In genomic region chr2:231104115-231104713, GRCh38 we compare ENCODE assay signal across 8 cellular contexts. TPM values are rescaled to one million over a fixed set of nuclear protein-coding genes. Genes with fewer than 3 reads are reported as not detected.
DNase-seq lines count a peak whose midpoint lies in the region; ATAC-seq and TF ChIP-seq lines count a peak whose summit lies in the region.

No MANE protein-coding gene starts in this region.

- peaks cover 25% of the 10 kb centered on the region for H3K36me3 Mint-ChIP-seq in activated CD4-positive, alpha-beta T cell treated with anti-CD3 and anti-CD28 coated beads, Interleukin-2, amount 10 ng/mL, durations not matched to agents 7 days and 5 days (ENCODE audit: low read depth)
- peaks cover 31% of the 10 kb centered on the region for H3K36me3 Mint-ChIP-seq in mesothelial cell of epicardium

- H3K27me3 Mint-ChIP-seq in activated CD4-positive, alpha-beta T cell treated with anti-CD3 and anti-CD28 coated beads, Interleukin-2, amount 10 ng/mL, durations not matched to agents 7 days and 5 days: no peaks in the 10 kb centered on the region
- no peaks in the 10 kb centered on the region for H3K27me3 Mint-ChIP-seq in mesothelial cell of epicardium (ENCODE audit: low read depth)

- CTCF ChIA-PET in activated CD4-positive, alpha-beta T cell treated with anti-CD3 and anti-CD28 coated beads, Interleukin-2, amount 10 ng/mL, durations not matched to agents 7 days and 5 days (lab: Charles Lee): interaction anchor here (0.5 to 2.1 kb wide), 10 partner anchors 15 to 348 kb away, joined by 3 to 7 read pairs (median 3); no protein-coding TSS in a partner anchor

- no peaks in the 10 kb centered on the region for H3K27me3 ChIP-seq in effector memory CD4-positive, alpha-beta T cell (replicated peaks; ENCODE audit: control insufficient read depth, insufficient read depth, low read length, poor library complexity, severe bottlenecking)

- H3K4me3 ChIP-seq in effector memory CD4-positive, alpha-beta T cell (ENCODE audit: insufficient read depth, low read depth, low read length, poor library complexity, severe bottlenecking): no peak overlapping the region

- POLR2A ChIA-PET in activated CD4-positive, alpha-beta T cell treated with anti-CD3 and anti-CD28 coated beads, Interleukin-2, amount 10 ng/mL, durations not matched to agents 7 days and 5 days (lab: Charles Lee): no interaction called here

- H3K27ac ChIP-seq in effector memory CD4-positive, alpha-beta T cell (ENCODE audit: insufficient read depth, low read length, poor library complexity, severe bottlenecking): no peak overlapping the region

- H3K27ac Mint-ChIP-seq in activated CD4-positive, alpha-beta T cell treated with anti-CD3 and anti-CD28 coated beads, Interleukin-2, amount 10 ng/mL, durations not matched to agents 7 days and 5 days: no peak overlapping the region
- H3K27ac Mint-ChIP-seq in mesothelial cell of epicardium: no peak overlapping the region

- H3K4me1 ChIP-seq in effector memory CD4-positive, alpha-beta T cell (ENCODE audit: control insufficient read depth, insufficient read depth, low read length, poor library complexity, severe bottlenecking): no peaks in the 10 kb centered on the region

- TF ChIP-seq CTCF in mesothelial cell of epicardium (IDR thresholded peaks at IDR 0.05; ENCODE audit: unreplicated experiment): peak; percentile 52

- peak; percentile 64 for ATAC-seq in HG02623 (IDR thresholded peaks at IDR 0.05; ENCODE audit: unreplicated experiment)

- H3K9me3 Mint-ChIP-seq in activated CD4-positive, alpha-beta T cell treated with anti-CD3 and anti-CD28 coated beads, Interleukin-2, amount 10 ng/mL, durations not matched to agents 7 days and 5 days: peaks cover 10% of the 10 kb centered on the region
- H3K9me3 Mint-ChIP-seq in mesothelial cell of epicardium: peaks cover 12% of the 10 kb centered on the region

- H3K4me1 Mint-ChIP-seq in activated CD4-positive, alpha-beta T cell treated with anti-CD3 and anti-CD28 coated beads, Interleukin-2, amount 10 ng/mL, durations not matched to agents 7 days and 5 days: peaks cover 1% of the 10 kb centered on the region
- H3K4me1 Mint-ChIP-seq in mesothelial cell of epicardium: peaks cover 6% of the 10 kb centered on the region

- H3K36me3 ChIP-seq in effector memory CD4-positive, alpha-beta T cell (ENCODE audit: control insufficient read depth, insufficient read depth, low read length): peaks cover 18% of the 10 kb centered on the region

- DNase-seq in NCI-H146 treated with DMSO at 0.1 percent for 48 hours (lab: John Stamatoyannopoulos, UW; ENCODE audit: unreplicated experiment): peak; percentile 7
- no peak for DNase-seq in NCI-H146 (lab: John Stamatoyannopoulos, UW)
- peak; percentile 34 for DNase-seq in NCI-H2196 treated with DMSO at 0.1 percent for 48 hours (lab: John Stamatoyannopoulos, UW; ENCODE audit: unreplicated experiment)
- DNase-seq in activated CD4-positive, alpha-beta T cell treated with anti-CD3 and anti-CD28 coated beads, Interleukin-2, amount 10 ng/mL, durations not matched to agents 7 days and 5 days: peak; percentile 76
- DNase-seq in effector memory CD4-positive, alpha-beta T cell: peak in 2 of 3 donors; percentile 25 to 27
- peak in 1 of 2 experiments; percentile 68 for DNase-seq in mesothelial cell of epicardium (ENCODE audit: low spot score in 2 of 2, unreplicated experiment in 2 of 2)
- peak; percentile 3 to 35 for DNase-seq in stimulated activated CD8-positive, alpha-beta memory T cell treated with anti-CD3 and anti-CD28 coated beads, Interleukin-7, amount 100 ng/mL, for 4 hours (ENCODE audit: low read depth in 2 of 2)

- H3K4me3 Mint-ChIP-seq in activated CD4-positive, alpha-beta T cell treated with anti-CD3 and anti-CD28 coated beads, Interleukin-2, amount 10 ng/mL, durations not matched to agents 7 days and 5 days: no peak overlapping the region
- no peak overlapping the region for H3K4me3 Mint-ChIP-seq in mesothelial cell of epicardium

- H3K9me3 ChIP-seq in effector memory CD4-positive, alpha-beta T cell (ENCODE audit: control insufficient read depth, low read length): no peaks in the 10 kb centered on the region

RNA-seq across cellular contexts. Expression of gene HTR2B, which starts 20.6 kb away (rescaled TPM):
- total RNA-seq in activated CD4-positive, alpha-beta T cell treated with anti-CD3 and anti-CD28 coated beads, Interleukin-2, amount 10 ng/mL, durations not matched to agents 7 days and 5 days: 1 to 10 TPM; 2.1 to 2.2 TPM
- 2.6 to 3.7 TPM (median 3.4 TPM) in 3 replicates for total RNA-seq in mesothelial cell of epicardium

RNA-seq across cellular contexts. Expression of gene PSMD1, which starts 47.5 kb away (rescaled TPM):
- total RNA-seq in activated CD4-positive, alpha-beta T cell treated with anti-CD3 and anti-CD28 coated beads, Interleukin-2, amount 10 ng/mL, durations not matched to agents 7 days and 5 days: 100 to 1,000 TPM in 1 of 2 experiments, 10 to 100 TPM in 1; 80.5 to 101 TPM
- 78.9 to 83.6 TPM (median 83.3 TPM) in 3 replicates for total RNA-seq in mesothelial cell of epicardium
